ENCODE assay signal across 10 cellular contexts in genomic region chr2:218229851-218230250, GRCh38. TPM values are rescaled to one million over a fixed set of nuclear protein-coding genes. Genes with fewer than 3 reads are reported as not detected.
DNase-seq lines count a peak whose midpoint lies in the region; ATAC-seq and TF ChIP-seq lines count a peak whose summit lies in the region.
"Had no signal": no experiment of that assay in that cellular context is flagged by ENCODE, and none has a peak within 500 bp of the region (broad histone marks: within the 10 kb centered on the region; RNA-seq: fewer than 3 reads in every experiment).

No MANE protein-coding gene starts in this region.

- TF ChIP-seq POLR2A in HCT116 (IDR thresholded peaks at IDR 0.05; ENCODE audit: borderline replicate concordance, extremely low read depth, insufficient read depth, insufficient read length) = no peak

- H3K36me3 ChIP-seq in HCT116 (ENCODE audit: control insufficient read depth in 1 of 2, insufficient read depth in 2 of 2, low read length in 2 of 2) = peaks cover 49 to 55% of the 10 kb centered on the region in 2 experiments; a peak in 3 of 4 replicates

- no peaks in the 10 kb centered on the region for H4K20me1 ChIP-seq in HCT116 (ENCODE audit: insufficient read depth)

- no peak for DNase-seq in HCT116 (ENCODE audit: low read depth, low spot score)
- DNase-seq in activated naive CD8-positive, alpha-beta T cell treated with anti-CD3 and anti-CD28 coated beads, Interleukin-2, amount 10 ng/mL, durations not matched to agents 7 days and 5 days = no peak
- peak; percentile 33 to 55 for DNase-seq in left colon
- no peak for DNase-seq in Kasumi-1 (lab: John Stamatoyannopoulos, UW)
- no peak for DNase-seq in stimulated activated CD4-positive, alpha-beta T cell treated with anti-CD3 and anti-CD28 coated beads, Interleukin-12 subunit alpha, Interleukin-12 subunit beta, amount 100 ng/mL, for 4 hours
- DNase-seq: DMS79 treated with DMSO at 0.1 percent for 48 hours had no signal

- BruUV-seq in HCT116 (replicated peaks; lab: Mats Ljungman, UMichigan) = no TSS peak

- no peak overlapping the region for H2AFZ ChIP-seq in HCT116 (ENCODE audit: low read depth, low read length, poor library complexity, severe bottlenecking)

- H3K4me1 Mint-ChIP-seq in activated naive CD8-positive, alpha-beta T cell treated with anti-CD3 and anti-CD28 coated beads, Interleukin-2, amount 10 ng/mL, durations not matched to agents 7 days and 5 days = peaks cover 55% of the 10 kb centered on the region

- no peaks in the 10 kb centered on the region for H3K27me3 Mint-ChIP-seq in activated naive CD8-positive, alpha-beta T cell treated with anti-CD3 and anti-CD28 coated beads, Interleukin-2, amount 10 ng/mL, durations not matched to agents 7 days and 5 days

- RAD21 ChIA-PET in HCT116 (lab: Charles Lee; ENCODE audit: low non-redundant PET in 1 of 2, low total read pairs in 2 of 2, uncharacterized antibody in 2 of 2, unreplicated experiment in 2 of 2) = no interaction called here

- intact Hi-C loops in HCT116 (cut with micrococcal nuclease) (no loop called here), left colon (cut with DNase I, micrococcal nuclease) (no loop called here)

- peak; percentile 30; the same call in 1 of the 2 replicates for ATAC-seq in HCT116
- ATAC-seq in activated naive CD8-positive, alpha-beta T cell treated with anti-CD3 and anti-CD28 coated beads, Interleukin-2, amount 10 ng/mL, durations not matched to agents 7 days and 5 days (ENCODE audit: low read depth) = peak; percentile 39
- peak; percentile 66 for ATAC-seq in left colon
- ATAC-seq in GM19397 (IDR thresholded peaks at IDR 0.05; ENCODE audit: unreplicated experiment) = no peak
- no peak for ATAC-seq in HG03378 (IDR thresholded peaks at IDR 0.05; ENCODE audit: unreplicated experiment)

- peak overlapping the region; percentile 36 for H3K27ac ChIP-seq in 22Rv1
- H3K27ac ChIP-seq in HCT116 (ENCODE audit: low read depth, low read length) = peak overlapping the region; percentile 59; the same call in 1 of the 2 replicates

- H3K4me3 ChIP-seq in HCT116 (replicated peaks in 1 of 2; ENCODE audit: low read depth in 1 of 2, low read length in 2 of 2) = no peak overlapping the region
- H3K4me3 ChIP-seq: lung had no signal

- H3K27me3 ChIP-seq in HCT116 (ENCODE audit: insufficient read depth, low read length) = no peaks in the 10 kb centered on the region

- H3K27ac Mint-ChIP-seq in activated naive CD8-positive, alpha-beta T cell treated with anti-CD3 and anti-CD28 coated beads, Interleukin-2, amount 10 ng/mL, durations not matched to agents 7 days and 5 days = peak overlapping the region; percentile 92

- TF ChIP-seq CTCF in 22Rv1 (IDR thresholded peaks at IDR 0.05) (no peak), HCT116 (IDR thresholded peaks at IDR 0.05 in 2 of 3, conservative IDR thresholded peaks at IDR 0.05 in 1 of 3; ENCODE audit: borderline replicate concordance in 1 of 3, insufficient read depth in 1 of 3, low read depth in 2 of 3, low read length in 2 of 3) (no peak)

- H3K4me1 ChIP-seq in HCT116 (ENCODE audit: control insufficient read depth in 1 of 2, insufficient read depth in 2 of 2, low read length in 2 of 2) = peaks cover 26 to 30% of the 10 kb centered on the region in 2 experiments

- peak overlapping the region; percentile 50 for H3K4me2 ChIP-seq in HCT116 (ENCODE audit: low read length)

- no peaks in the 10 kb centered on the region for H3K9me3 Mint-ChIP-seq in activated naive CD8-positive, alpha-beta T cell treated with anti-CD3 and anti-CD28 coated beads, Interleukin-2, amount 10 ng/mL, durations not matched to agents 7 days and 5 days

- peak overlapping the region; percentile 74 for H3K4me3 Mint-ChIP-seq in activated naive CD8-positive, alpha-beta T cell treated with anti-CD3 and anti-CD28 coated beads, Interleukin-2, amount 10 ng/mL, durations not matched to agents 7 days and 5 days

- no peak for TF ChIP-seq RAD21 in HCT116 (IDR thresholded peaks at IDR 0.05; ENCODE audit: low read depth)

- H3K9me2 ChIP-seq in HCT116 (ENCODE audit: insufficient read depth) = no peaks in the 10 kb centered on the region

- H3K9me3 ChIP-seq in HCT116 (ENCODE audit: control insufficient read depth in 1 of 2, insufficient read depth in 1 of 2, low read depth in 1 of 2, low read length in 2 of 2) = no peaks in the 10 kb centered on the region

- POLR2A ChIA-PET in HCT116 (lab: Charles Lee) = no interaction called here
- POLR2A ChIA-PET in activated naive CD8-positive, alpha-beta T cell treated with anti-CD3 and anti-CD28 coated beads, Interleukin-2, amount 10 ng/mL, durations not matched to agents 7 days and 5 days (lab: Charles Lee) = interaction anchor here (0.7 to 4.3 kb wide), 5 partner anchors 10 to 1020 kb away, joined by 3 to 91 read pairs (median 7); partner anchors contain the start of genes AAMP, ARPC2 and PNKD

- H3K36me3 Mint-ChIP-seq in activated naive CD8-positive, alpha-beta T cell treated with anti-CD3 and anti-CD28 coated beads, Interleukin-2, amount 10 ng/mL, durations not matched to agents 7 days and 5 days = peaks cover 76% of the 10 kb centered on the region

- H3K9ac ChIP-seq in HCT116 (ENCODE audit: low read length) = no peak overlapping the region

- CTCF ChIA-PET in HCT116 (lab: Charles Lee) = interaction anchor here (0.7 to 0.8 kb wide), 2 partner anchors 11 to 444 kb away, joined by 3 to 4 read pairs; no protein-coding TSS in a partner anchor

- H3K79me2 ChIP-seq in HCT116 (ENCODE audit: insufficient read depth, low read length) = peaks cover 57% of the 10 kb centered on the region

TF ChIP-seq in HCT116, 20 proteins besides CTCF, POLR2A, EP300 and RAD21 (continues in another document):
- TF ChIP-seq TCF7L2 (IDR thresholded peaks at IDR 0.05; ENCODE audit: borderline replicate concordance, extremely low read depth, insufficient read depth, insufficient read length) (no peak), MAX (IDR thresholded peaks at IDR 0.05) (no peak), CEBPB (IDR thresholded peaks at IDR 0.05; ENCODE audit: low read depth) (no peak), FOSL1 (IDR thresholded peaks at IDR 0.05; ENCODE audit: low read depth) (no peak), ATF3 (IDR thresholded peaks at IDR 0.05) (no peak), POLR2AphosphoS5 (IDR thresholded peaks at IDR 0.05; ENCODE audit: low read depth, low read length) (no peak), CBX3 (IDR thresholded peaks at IDR 0.05; ENCODE audit: low read depth) (no peak), SP1 (IDR thresholded peaks at IDR 0.05; ENCODE audit: low read depth) (no peak), ZNF274 (IDR thresholded peaks at IDR 0.05; ENCODE audit: low read depth, low read length) (no peak)
- TF ChIP-seq, protein P1, sequence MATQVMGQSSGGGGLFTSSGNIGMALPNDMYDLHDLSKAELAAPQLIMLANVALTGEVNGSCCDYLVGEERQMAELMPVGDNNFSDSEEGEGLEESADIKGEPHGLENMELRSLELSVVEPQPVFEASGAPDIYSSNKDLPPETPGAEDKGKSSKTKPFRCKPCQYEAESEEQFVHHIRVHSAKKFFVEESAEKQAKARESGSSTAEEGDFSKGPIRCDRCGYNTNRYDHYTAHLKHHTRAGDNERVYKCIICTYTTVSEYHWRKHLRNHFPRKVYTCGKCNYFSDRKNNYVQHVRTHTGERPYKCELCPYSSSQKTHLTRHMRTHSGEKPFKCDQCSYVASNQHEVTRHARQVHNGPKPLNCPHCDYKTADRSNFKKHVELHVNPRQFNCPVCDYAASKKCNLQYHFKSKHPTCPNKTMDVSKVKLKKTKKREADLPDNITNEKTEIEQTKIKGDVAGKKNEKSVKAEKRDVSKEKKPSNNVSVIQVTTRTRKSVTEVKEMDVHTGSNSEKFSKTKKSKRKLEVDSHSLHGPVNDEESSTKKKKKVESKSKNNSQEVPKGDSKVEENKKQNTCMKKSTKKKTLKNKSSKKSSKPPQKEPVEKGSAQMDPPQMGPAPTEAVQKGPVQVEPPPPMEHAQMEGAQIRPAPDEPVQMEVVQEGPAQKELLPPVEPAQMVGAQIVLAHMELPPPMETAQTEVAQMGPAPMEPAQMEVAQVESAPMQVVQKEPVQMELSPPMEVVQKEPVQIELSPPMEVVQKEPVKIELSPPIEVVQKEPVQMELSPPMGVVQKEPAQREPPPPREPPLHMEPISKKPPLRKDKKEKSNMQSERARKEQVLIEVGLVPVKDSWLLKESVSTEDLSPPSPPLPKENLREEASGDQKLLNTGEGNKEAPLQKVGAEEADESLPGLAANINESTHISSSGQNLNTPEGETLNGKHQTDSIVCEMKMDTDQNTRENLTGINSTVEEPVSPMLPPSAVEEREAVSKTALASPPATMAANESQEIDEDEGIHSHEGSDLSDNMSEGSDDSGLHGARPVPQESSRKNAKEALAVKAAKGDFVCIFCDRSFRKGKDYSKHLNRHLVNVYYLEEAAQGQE (IDR thresholded peaks at IDR 0.05; ENCODE audit: low read depth) = no peak

RNA-seq across cellular contexts. Expression of gene ARPC2, which starts 12.9 kb away (rescaled TPM):
- total RNA-seq in HCT116 (2021; ENCODE audit: unreplicated experiment) = 187 TPM
- 180 and 182 TPM in 2 replicates for polyA plus RNA-seq in HCT116 (2012)
- 100 to 1,000 TPM; 707 to 735 TPM for total RNA-seq in activated naive CD8-positive, alpha-beta T cell treated with anti-CD3 and anti-CD28 coated beads, Interleukin-2, amount 10 ng/mL, durations not matched to agents 7 days and 5 days
- 100 to 1,000 TPM; 304 to 347 TPM for total RNA-seq in left colon

RNA-seq across cellular contexts. Expression of gene GPBAR1, which starts 31.0 kb away (rescaled TPM):
- total RNA-seq in HCT116 (2021; ENCODE audit: unreplicated experiment) (0.27 TPM), left colon (1 to 10 TPM; 1.8 to 3.0 TPM)
- polyA plus RNA-seq in HCT116 (2012) = 0.10 and 0.16 TPM in 2 replicates
- total RNA-seq in activated naive CD8-positive, alpha-beta T cell treated with anti-CD3 and anti-CD28 coated beads, Interleukin-2, amount 10 ng/mL, durations not matched to agents 7 days and 5 days = under 1 TPM; 0.71 to 0.72 TPM

RNA-seq across cellular contexts. Expression of gene AAMP, which starts 40.1 kb away (rescaled TPM):
- total RNA-seq in HCT116 (2021; ENCODE audit: unreplicated experiment) (111 TPM), left colon (10 to 100 TPM; 96.2 to 97.2 TPM)
- polyA plus RNA-seq in HCT116 (2012) = 129 and 173 TPM in 2 replicates
- total RNA-seq in activated naive CD8-positive, alpha-beta T cell treated with anti-CD3 and anti-CD28 coated beads, Interleukin-2, amount 10 ng/mL, durations not matched to agents 7 days and 5 days = 10 to 100 TPM; 45.2 to 51.7 TPM

RNA-seq across cellular contexts. Expression of gene PNKD, which starts 40.5 kb away (rescaled TPM):
- total RNA-seq in HCT116 (2021; ENCODE audit: unreplicated experiment) (58.1 TPM), left colon (100 to 1,000 TPM; 103 to 119 TPM)
- 49.4 and 64.8 TPM in 2 replicates for polyA plus RNA-seq in HCT116 (2012)
- 10 to 100 TPM; 33.9 to 36.3 TPM for total RNA-seq in activated naive CD8-positive, alpha-beta T cell treated with anti-CD3 and anti-CD28 coated beads, Interleukin-2, amount 10 ng/mL, durations not matched to agents 7 days and 5 days

Comparison
In these comparisons a context has a peak if more than half of its experiments do, and no peak if none do; other contexts are left out.
1. ATAC-seq: peak in HCT116 (single experiment), activated naive CD8-positive, alpha-beta T cell treated with anti-CD3 and anti-CD28 coated beads, Interleukin-2, amount 10 ng/mL, durations not matched to agents 7 days and 5 days (single experiment) and left colon (single experiment); none in GM19397 (single experiment) and HG03378 (single experiment).
2. DNase-seq: peak in left colon (2 of 2); none in HCT116 (single experiment), activated naive CD8-positive, alpha-beta T cell treated with anti-CD3 and anti-CD28 coated beads, Interleukin-2, amount 10 ng/mL, durations not matched to agents 7 days and 5 days (single experiment), Kasumi-1 (0 of 2) and stimulated activated CD4-positive, alpha-beta T cell treated with anti-CD3 and anti-CD28 coated beads, Interleukin-12 subunit alpha, Interleukin-12 subunit beta, amount 100 ng/mL, for 4 hours (single experiment).